In the genomic region with DNA sequence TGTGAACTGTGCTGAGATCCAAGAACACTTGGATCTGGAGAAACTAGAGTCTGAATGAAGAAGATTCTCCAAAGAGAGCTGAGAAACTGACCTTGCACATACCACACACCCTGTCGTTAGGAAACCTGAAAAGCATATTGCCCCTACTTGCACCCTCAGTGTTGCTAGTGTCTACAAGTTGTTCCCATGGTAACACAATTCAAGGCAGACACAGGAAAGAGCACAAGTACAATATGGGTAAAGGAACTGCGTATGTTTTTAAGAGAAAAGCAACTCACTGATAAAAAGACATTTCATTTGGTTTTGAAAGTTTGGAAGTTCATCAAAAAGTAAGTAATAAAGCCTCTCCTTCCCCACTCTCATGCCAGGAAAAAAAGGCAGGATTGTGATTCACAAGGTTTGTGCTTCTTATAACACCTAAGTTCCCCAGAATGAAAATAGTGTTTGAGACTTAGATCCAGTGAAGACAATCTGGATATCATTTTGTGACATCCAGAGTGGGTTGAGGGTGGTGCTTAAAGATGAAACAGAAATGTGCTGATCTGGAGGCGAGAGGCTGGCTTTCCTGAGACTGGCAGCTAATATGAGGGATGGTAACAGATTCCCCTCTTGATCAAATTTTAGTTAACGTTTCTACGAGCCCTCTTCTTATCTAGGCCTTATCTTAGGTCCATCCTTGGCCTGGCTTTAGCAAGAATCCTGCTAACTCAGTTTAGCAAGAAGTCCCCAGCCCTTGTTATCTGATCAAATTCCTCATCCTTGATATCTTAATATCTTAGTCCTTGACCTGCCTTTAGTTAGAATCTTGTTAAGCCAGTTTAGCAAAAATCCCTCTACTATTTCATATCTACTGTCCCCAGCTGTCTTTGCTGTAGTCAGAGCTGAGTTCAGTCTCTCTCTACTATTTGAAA, we compare ENCODE assay signal across 29 cellular contexts. TPM values are rescaled to one million over a fixed set of nuclear protein-coding genes. Genes with fewer than 3 reads are reported as not detected.
A peak's percentile ranks its signal among the peaks of the same experiment; 100 is the strongest.
DNase-seq lines count a peak whose midpoint lies in the region; ATAC-seq and TF ChIP-seq lines count a peak whose summit lies in the region.
"Had no signal": no experiment of that assay in that cellular context is flagged by ENCODE, and none has a peak within 500 bp of the region (broad histone marks: within the 10 kb centered on the region; RNA-seq: fewer than 3 reads in every experiment).

No MANE protein-coding gene starts in this region.

- POLR2A ChIA-PET in PC-9 (lab: Charles Lee; ENCODE audit: unreplicated experiment), result no interaction called here

- no peaks in the 10 kb centered on the region for H3K9me2 ChIP-seq in PC-9 (ENCODE audit: insufficient read depth)
- no peaks in the 10 kb centered on the region; the same call in 1 of the 2 replicates for H3K9me2 ChIP-seq in GM23338 (ENCODE audit: insufficient read depth)

- peak overlapping the region; percentile 35 for H3K4me2 ChIP-seq in PC-9
- H3K4me2 ChIP-seq in GM23338, result no peak overlapping the region

- H3K27ac Mint-ChIP-seq in immature natural killer cell, result peak overlapping the region; percentile 9 to 85 (median 75)
- no peak overlapping the region for H3K27ac Mint-ChIP-seq in progenitor cell of endocrine pancreas
- H3K27ac Mint-ChIP-seq in GM23338, result no peak overlapping the region
- H3K27ac Mint-ChIP-seq: activated naive CD8-positive, alpha-beta T cell treated with anti-CD3 and anti-CD28 coated beads, Interleukin-2, amount 10 ng/mL, durations not matched to agents 7 days and 5 days; activated T-cell treated with anti-CD3 and anti-CD28 coated beads, Interleukin-2, amount 50 U/mL, for 24 hours; CD14-positive monocyte; stimulated activated effector memory CD8-positive, alpha-beta T cell treated with anti-CD3 and anti-CD28 coated beads, Interleukin-12 subunit alpha, Interleukin-12 subunit beta, amount 100 ng/mL, for 72 hours had no signal

- TF ChIP-seq CTCF in PC-9 (conservative IDR thresholded peaks at IDR 0.05) (no peak), progenitor cell of endocrine pancreas (IDR thresholded peaks at IDR 0.05; ENCODE audit: unreplicated experiment) (no peak), dorsolateral prefrontal cortex (IDR thresholded peaks at IDR 0.05 in 54 of 56, conservative IDR thresholded peaks at IDR 0.05 in 2 of 56; ENCODE audit: low read depth in 1 of 56, partially characterized antibody in 56 of 56) (no peak), GM23338 (conservative IDR thresholded peaks at IDR 0.05; ENCODE audit: low read depth in 2 of 2) (no peak)

- no peaks in the 10 kb centered on the region for H3K79me2 ChIP-seq in PC-9 (ENCODE audit: low read depth)
- no peaks in the 10 kb centered on the region for H3K79me2 ChIP-seq in GM23338 (replicated peaks; ENCODE audit: insufficient read depth)

- peaks cover 3% of the 10 kb centered on the region; the same call in 1 of the 2 replicates for H3F3A ChIP-seq in PC-9 (ENCODE audit: insufficient read depth, low read depth)
- H3F3A ChIP-seq in GM23338 (replicated peaks; ENCODE audit: low read depth), result no peaks in the 10 kb centered on the region

- H3K4me3 ChIP-seq in PC-9 (no peak overlapping the region), dorsolateral prefrontal cortex (no peak overlapping the region), GM23338 (no peak overlapping the region)
- H3K4me3 ChIP-seq: ascending aorta, coronary artery, MG63, transverse colon had no signal

- H3K9me3 ChIP-seq in PC-9 (ENCODE audit: insufficient read depth, low read depth), result no peaks in the 10 kb centered on the region; the same call in none of the 2 replicates
- H3K9me3 ChIP-seq: MG63, transverse colon had no signal

- H3K4me1 ChIP-seq in PC-9 (replicated peaks; ENCODE audit: insufficient read depth), result peaks cover 16% of the 10 kb centered on the region
- H3K4me1 ChIP-seq in GM23338 (ENCODE audit: insufficient read depth), result no peaks in the 10 kb centered on the region
- H3K4me1 ChIP-seq: ascending aorta, transverse colon had no signal

- no peak overlapping the region for H3K27ac ChIP-seq in PC-9
- H3K27ac ChIP-seq in dorsolateral prefrontal cortex, result no peak overlapping the region
- no peak overlapping the region for H3K27ac ChIP-seq in GM23338 (ENCODE audit: low read depth)
- H3K27ac ChIP-seq: 22Rv1, ascending aorta, coronary artery, transverse colon had no signal

- peaks cover 0 to 10% (median 3%) of the 10 kb centered on the region in 3 donors for H3K36me3 Mint-ChIP-seq in immature natural killer cell
- peaks cover 3% of the 10 kb centered on the region for H3K36me3 Mint-ChIP-seq in progenitor cell of endocrine pancreas (ENCODE audit: insufficient read depth)
- H3K36me3 Mint-ChIP-seq in GM23338 (ENCODE audit: low read depth), result peaks cover 10% of the 10 kb centered on the region; the same call in 2 of the 3 replicates

- ATAC-seq in HG02884 (IDR thresholded peaks at IDR 0.05; ENCODE audit: unreplicated experiment), result no peak
- ATAC-seq in GM23338, result no peak
- ATAC-seq: Panc1; stimulated activated effector memory CD8-positive, alpha-beta T cell treated with anti-CD3 and anti-CD28 coated beads, Interleukin-12 subunit alpha, Interleukin-12 subunit beta, amount 100 ng/mL, for 72 hours had no signal

- intact Hi-C loops in PC-9 (cut with micrococcal nuclease; ENCODE audit: unreplicated experiment) (no loop called here), dorsolateral prefrontal cortex (cut with DNase I) (no loop called here)

- DNase-seq in DMS53 (lab: John Stamatoyannopoulos, UW), result peak; percentile 39
- no peak for DNase-seq in DMS53 treated with DMSO at 0.1 percent for 48 hours (lab: John Stamatoyannopoulos, UW; ENCODE audit: unreplicated experiment)
- peak in 1 of 2 experiments; percentile 66 for DNase-seq in PC-9
- peak; percentile 33 to 56 (median 55) for DNase-seq in immature natural killer cell
- DNase-seq in progenitor cell of endocrine pancreas (ENCODE audit: low spot score, unreplicated experiment), result no peak
- no peak for DNase-seq in dorsolateral prefrontal cortex
- no peak for DNase-seq in GM23338 (ENCODE audit: low spot score)
- DNase-seq: activated CD4-positive, alpha-beta T cell treated with anti-CD3 and anti-CD28 coated beads for 48 hours; activated effector memory CD4-positive, alpha-beta T cell treated with anti-CD3 and anti-CD28 coated beads, Interleukin-2, amount 50 U/mL, for 16 hours; activated naive CD8-positive, alpha-beta T cell treated with anti-CD3 and anti-CD28 coated beads, Interleukin-2, amount 10 ng/mL, durations not matched to agents 7 days and 5 days; activated T-cell treated with anti-CD3 and anti-CD28 coated beads, Interleukin-2, amount 50 U/mL, for 24 hours; effector memory CD4-positive, alpha-beta T cell; EL; erythroblast; KBM-7; MG63; NCI-H1930; NCI-H526 treated with DMSO at 0.1 percent for 48 hours; nucleus accumbens; SHP77; transverse colon had no signal

- no peaks in the 10 kb centered on the region for H3K27me3 ChIP-seq in PC-9 (ENCODE audit: insufficient read depth, low read depth)
- H3K27me3 ChIP-seq in dorsolateral prefrontal cortex, result no peaks in the 10 kb centered on the region
- H3K27me3 ChIP-seq in GM23338 (ENCODE audit: insufficient read depth), result no peaks in the 10 kb centered on the region
- H3K27me3 ChIP-seq: ascending aorta, MG63, transverse colon had no signal

- H3K9me3 Mint-ChIP-seq in immature natural killer cell, result peaks cover 0 to 17% (median 3%) of the 10 kb centered on the region in 6 donors
- H3K9me3 Mint-ChIP-seq in progenitor cell of endocrine pancreas (ENCODE audit: low read depth), result peaks cover 27% of the 10 kb centered on the region
- H3K9me3 Mint-ChIP-seq in GM23338, result peaks cover 17% of the 10 kb centered on the region

- H4K20me1 ChIP-seq in PC-9 (ENCODE audit: insufficient read depth) (no peaks in the 10 kb centered on the region), GM23338 (replicated peaks; ENCODE audit: insufficient read depth) (no peaks in the 10 kb centered on the region)

- H3K36me3 ChIP-seq in PC-9 (ENCODE audit: low read depth) (no peaks in the 10 kb centered on the region), GM23338 (ENCODE audit: insufficient read depth) (no peaks in the 10 kb centered on the region)
- H3K36me3 ChIP-seq: ascending aorta, MG63, transverse colon had no signal

- H3K4me3 Mint-ChIP-seq in immature natural killer cell (peak overlapping the region in 3 of 5 donors; percentile 6 to 26 (median 15)), progenitor cell of endocrine pancreas (ENCODE audit: low read depth) (peak overlapping the region; percentile 29), GM23338 (no peak overlapping the region)
- H3K4me3 Mint-ChIP-seq: activated naive CD8-positive, alpha-beta T cell treated with anti-CD3 and anti-CD28 coated beads, Interleukin-2, amount 10 ng/mL, durations not matched to agents 7 days and 5 days; activated T-cell treated with anti-CD3 and anti-CD28 coated beads, Interleukin-2, amount 50 U/mL, for 24 hours; CD14-positive monocyte; stimulated activated effector memory CD8-positive, alpha-beta T cell treated with anti-CD3 and anti-CD28 coated beads, Interleukin-12 subunit alpha, Interleukin-12 subunit beta, amount 100 ng/mL, for 72 hours had no signal

- BruUV-seq in PC-9 (replicated peaks; lab: Mats Ljungman, UMichigan), result no TSS peak

- peaks cover 46 to 58% of the 10 kb centered on the region in 2 donors for H3K4me1 Mint-ChIP-seq in immature natural killer cell
- peaks cover 3% of the 10 kb centered on the region for H3K4me1 Mint-ChIP-seq in progenitor cell of endocrine pancreas (ENCODE audit: low read depth)
- H3K4me1 Mint-ChIP-seq in GM23338, result no peaks in the 10 kb centered on the region; the same call in 2 of the 3 replicates
- H3K4me1 Mint-ChIP-seq: activated naive CD8-positive, alpha-beta T cell treated with anti-CD3 and anti-CD28 coated beads, Interleukin-2, amount 10 ng/mL, durations not matched to agents 7 days and 5 days; CD14-positive monocyte had no signal

- no peak overlapping the region; the same call in 1 of the 2 replicates for H2AFZ ChIP-seq in PC-9
- no peak overlapping the region for H2AFZ ChIP-seq in GM23338

- CTCF ChIA-PET in PC-9 (lab: Charles Lee), result no interaction called here

- H3K27me3 Mint-ChIP-seq in immature natural killer cell (ENCODE audit: low read depth in 3 of 3), result peaks cover 0 to 3% (median 0%) of the 10 kb centered on the region in 3 donors
- no peaks in the 10 kb centered on the region for H3K27me3 Mint-ChIP-seq in progenitor cell of endocrine pancreas
- H3K27me3 Mint-ChIP-seq in GM23338 (ENCODE audit: insufficient read depth, low read depth, poor library complexity), result no peaks in the 10 kb centered on the region
- H3K27me3 Mint-ChIP-seq: activated naive CD8-positive, alpha-beta T cell treated with anti-CD3 and anti-CD28 coated beads, Interleukin-2, amount 10 ng/mL, durations not matched to agents 7 days and 5 days had no signal

RNA-seq across cellular contexts. Expression of gene NIPAL1, which starts 42.3 kb away (rescaled TPM):
- total RNA-seq in PC-9 (2021) (7.0 and 8.2 TPM in 2 replicates), progenitor cell of endocrine pancreas (17.6 and 21.1 TPM in 2 replicates), dorsolateral prefrontal cortex (1 to 10 TPM in 82 of 120 experiments, under 1 TPM in 38; 0.18 to 4.9 (median 1.3) TPM)
- polyA plus RNA-seq in immature natural killer cell (not detected), GM23338 (2016; fragmentation: Nextera tagmentation; extraction: Ambion mirVana) (4.5 and 5.3 TPM in 2 replicates)
- total RNA-seq in GM23338 (2014; rRNA removed; shearing (Covaris generic)), result 8.2 and 9.2 TPM in 2 replicates

RNA-seq across cellular contexts. Expression of gene CNGA1, which starts 42.4 kb away (rescaled TPM):
- total RNA-seq in PC-9 (2021), result 1.4 and 1.8 TPM in 2 replicates
- not detected for polyA plus RNA-seq in immature natural killer cell
- total RNA-seq in progenitor cell of endocrine pancreas, result 1.00 and 1.6 TPM in 2 replicates
- 1 to 10 TPM in 6 of 120 experiments, under 1 TPM in 28, not detected in 86; 0.16 to 3.8 (median 0.50) TPM for total RNA-seq in dorsolateral prefrontal cortex
- total RNA-seq in GM23338 (2014; rRNA removed; shearing (Covaris generic)), result 2.0 and 3.3 TPM in 2 replicates
- polyA plus RNA-seq in GM23338 (2016; fragmentation: Nextera tagmentation; extraction: Ambion mirVana), result 4.9 and 6.2 TPM in 2 replicates
- total RNA-seq: activated naive CD8-positive, alpha-beta T cell treated with anti-CD3 and anti-CD28 coated beads, Interleukin-2, amount 10 ng/mL, durations not matched to agents 7 days and 5 days; ascending aorta; H4 had no signal
- polyA plus RNA-seq: CD14-positive monocyte had no signal

Comparison
In these comparisons a context has a peak if more than half of its experiments do, and no peak if none do; other contexts are left out.
1. DNase-seq: peak in DMS53 (single experiment) and immature natural killer cell (3 of 3); none in DMS53 treated with DMSO at 0.1 percent for 48 hours (single experiment), progenitor cell of endocrine pancreas (single experiment), dorsolateral prefrontal cortex (0 of 10) and GM23338 (single experiment).
2. H3K27ac Mint-ChIP-seq: peak in immature natural killer cell (6 of 6); none in progenitor cell of endocrine pancreas (single experiment) and GM23338 (single experiment).